10 cellular contexts compared by ENCODE assay signal in genomic region chr12:44848771-44849085, GRCh38. TPM values are rescaled to one million over a fixed set of nuclear protein-coding genes. Genes with fewer than 3 reads are reported as not detected.
DNase-seq lines count a peak whose midpoint lies in the region; ATAC-seq and TF ChIP-seq lines count a peak whose summit lies in the region.
"Had no signal": no experiment of that assay in that cellular context is flagged by ENCODE, and none has a peak within 500 bp of the region (broad histone marks: within the 10 kb centered on the region; RNA-seq: fewer than 3 reads in every experiment).

No MANE protein-coding gene starts in this region.

- H3K4me1 Mint-ChIP-seq in memory B cell: peaks cover 12% of the 10 kb centered on the region

- no peak overlapping the region for H3K4me3 Mint-ChIP-seq in memory B cell

- no peaks in the 10 kb centered on the region for H3K9me3 Mint-ChIP-seq in memory B cell

- H3K9me3 ChIP-seq in ovary: no peaks in the 10 kb centered on the region
- H3K9me3 ChIP-seq: prostate gland had no signal

- no peaks in the 10 kb centered on the region for H3K27me3 ChIP-seq in ovary

- no peaks in the 10 kb centered on the region for H3K27me3 Mint-ChIP-seq in memory B cell

- no peaks in the 10 kb centered on the region for H3K36me3 Mint-ChIP-seq in memory B cell

- no peak overlapping the region for H3K27ac ChIP-seq in ovary
- H3K27ac ChIP-seq: prostate gland had no signal

- DNase-seq in memory B cell (ENCODE audit: low spot score in 2 of 2): no peak
- no peak for DNase-seq in ovary
- no peak for DNase-seq in AG08395 (ENCODE audit: low spot score)
- DNase-seq in islet precursor cell: no peak
- DNase-seq in NK-92 treated with Interleukin-12 subunit alpha and Interleukin-12 subunit beta, amount 100 ng/mL, for 24 hours (lab: John Stamatoyannopoulos, UW): no peak

- intact Hi-C loops in ovary (cut with DNase I): no loop called here

- ATAC-seq in GM18519 (IDR thresholded peaks at IDR 0.05; ENCODE audit: low FRiP score, unreplicated experiment) (peak; percentile 45), GM21447 (IDR thresholded peaks at IDR 0.05; ENCODE audit: unreplicated experiment) (peak; percentile 44), HG03280 (IDR thresholded peaks at IDR 0.05; ENCODE audit: unreplicated experiment) (peak; percentile 38), memory B cell (ENCODE audit: low read depth) (peak; percentile 66)
- ATAC-seq: left lobe of liver had no signal

- TF ChIP-seq CTCF in ovary (IDR thresholded peaks at IDR 0.05): no peak

- no peak for TF ChIP-seq EP300 in ovary (IDR thresholded peaks at IDR 0.05)

- H3K4me1 ChIP-seq in ovary (ENCODE audit: insufficient read depth): no peaks in the 10 kb centered on the region
- H3K4me1 ChIP-seq: prostate gland had no signal

- no peak for TF ChIP-seq POLR2A in ovary (IDR thresholded peaks at IDR 0.05)

- peak overlapping the region; percentile 35 for H3K27ac Mint-ChIP-seq in memory B cell

- WGBS in ovary, 3 donors: 33 to 53% (median 46%) methylated on average over 2 of the region's 2 CpGs

- no peaks in the 10 kb centered on the region for H3K36me3 ChIP-seq in ovary
- H3K36me3 ChIP-seq: prostate gland had no signal

- H3K4me3 ChIP-seq in ovary: no peak overlapping the region
- H3K4me3 ChIP-seq: prostate gland had no signal

RNA-seq across cellular contexts. Expression of gene NELL2, which starts 27.4 kb away (rescaled TPM):
- total RNA-seq in ovary: 100 to 1,000 TPM in 1 of 7 donors, 1 to 10 TPM in 4, under 1 TPM in 2; 0.15 to 114 (median 1.6) TPM
- polyA plus RNA-seq in ovary: 1 to 10 TPM; 1.7 to 3.4 TPM
